Comparison of ENCODE assay signal across 16 cellular contexts in genomic region chr22:44269757-44270555, GRCh38. TPM values are rescaled to one million over a fixed set of nuclear protein-coding genes. Genes with fewer than 3 reads are reported as not detected.
DNase-seq lines count a peak whose midpoint lies in the region; ATAC-seq and TF ChIP-seq lines count a peak whose summit lies in the region.
"Had no signal": no experiment of that assay in that cellular context is flagged by ENCODE, and none has a peak within 500 bp of the region (broad histone marks: within the 10 kb centered on the region; RNA-seq: fewer than 3 reads in every experiment).

No MANE protein-coding gene starts in this region.

- H2BK15ac ChIP-seq in IMR-90 (ENCODE audit: low read depth, low read length): no peak overlapping the region

- H3K9me1 ChIP-seq in IMR-90 (ENCODE audit: insufficient read depth, low read length): peaks cover 7% of the 10 kb centered on the region

- H3K27ac ChIP-seq in IMR-90 (ENCODE audit: insufficient read depth, low read length) (no peak overlapping the region), lower lobe of right lung (no peak overlapping the region), spleen (no peak overlapping the region)

- no peak overlapping the region for H3K14ac ChIP-seq in IMR-90 (replicated peaks; ENCODE audit: low read depth, low read length)

- H3K4me3 Mint-ChIP-seq in brain (no peak overlapping the region), osteocyte (ENCODE audit: unreplicated experiment) (no peak overlapping the region)
- H3K4me3 Mint-ChIP-seq in effector memory CD8-positive, alpha-beta T cell: no peak overlapping the region
- H3K4me3 Mint-ChIP-seq: CD14-positive monocyte; CD8-positive, alpha-beta T cell had no signal

- no peak overlapping the region for H2BK20ac ChIP-seq in IMR-90 (ENCODE audit: low read depth, low read length)

- in situ Hi-C loops in IMR-90 (cut with MboI; ENCODE audit: low sequenced_read_pairs): no loop called here

- no peaks in the 10 kb centered on the region for H3K27me3 ChIP-seq in IMR-90 (ENCODE audit: control insufficient read depth, insufficient read depth, low read length)
- no peaks in the 10 kb centered on the region for H3K27me3 ChIP-seq in lower lobe of right lung (ENCODE audit: low read depth)
- H3K27me3 ChIP-seq in spleen (replicated peaks in 1 of 7): peaks cover 0 to 22% (median 0%) of the 10 kb centered on the region in 7 donors
- H3K27me3 ChIP-seq: BE2C had no signal

- no peaks in the 10 kb centered on the region for H3K4me1 ChIP-seq in IMR-90 (ENCODE audit: control insufficient read depth, insufficient read depth, low read length)
- H3K4me1 ChIP-seq in lower lobe of right lung: no peaks in the 10 kb centered on the region
- peaks cover 0 to 4% (median 0%) of the 10 kb centered on the region in 6 donors for H3K4me1 ChIP-seq in spleen
- H3K4me1 ChIP-seq: BE2C had no signal

- no peak overlapping the region for H4K91ac ChIP-seq in IMR-90 (ENCODE audit: insufficient read depth, low read depth, low read length)

- H3K4ac ChIP-seq in IMR-90 (ENCODE audit: low read depth, low read length): no peak overlapping the region

- H2AK5ac ChIP-seq in IMR-90 (ENCODE audit: low read depth, low read length): no peak overlapping the region

- CTCF ChIA-PET in IMR-90 (lab: Yijun Ruan, JAX): no interaction called here

- H3K4me2 ChIP-seq in IMR-90 (ENCODE audit: low read depth, low read length): no peak overlapping the region

- intact Hi-C loops in IMR-90 (cut with micrococcal nuclease): no loop called here
- intact Hi-C loops in lower lobe of right lung (cut with DNase I): no loop called here
- intact Hi-C loops in spleen (cut with DNase I; ENCODE audit: low total_unique reads): no loop called here

- no peak overlapping the region for H2BK5ac ChIP-seq in IMR-90 (ENCODE audit: low read depth, low read length, poor library complexity, severe bottlenecking)

- no peak overlapping the region for H3K56ac ChIP-seq in IMR-90 (ENCODE audit: extremely low read depth, insufficient read depth, low read length)

- H4K20me1 ChIP-seq in IMR-90 (ENCODE audit: insufficient read depth, low read length): no peaks in the 10 kb centered on the region

- no TSS peak for BruUV-seq in IMR-90 (replicated peaks; lab: Mats Ljungman, UMichigan)

- no peak overlapping the region for H3K18ac ChIP-seq in IMR-90 (ENCODE audit: low read depth, low read length)

- H3K4me3 ChIP-seq in IMR-90 (ENCODE audit: insufficient read depth, low read depth, low read length) (no peak overlapping the region), lower lobe of right lung (no peak overlapping the region), spleen (no peak overlapping the region)

- H4K8ac ChIP-seq in IMR-90 (ENCODE audit: low read depth in 2 of 2, low read length in 2 of 2): no peak overlapping the region

- H2BK120ac ChIP-seq in IMR-90 (ENCODE audit: low read depth, low read length): no peak overlapping the region

- H3K4me1 Mint-ChIP-seq in brain (peaks cover 60% of the 10 kb centered on the region), osteocyte (ENCODE audit: unreplicated experiment) (no peaks in the 10 kb centered on the region)
- no peaks in the 10 kb centered on the region for H3K4me1 Mint-ChIP-seq in effector memory CD8-positive, alpha-beta T cell (ENCODE audit: low read depth in 2 of 2)
- H3K4me1 Mint-ChIP-seq: CD14-positive monocyte had no signal

- DNase-seq in IMR-90: no peak
- DNase-seq in lower lobe of right lung: peak; percentile 20
- DNase-seq in spleen: peak; percentile 42
- no peak for DNase-seq in effector memory CD8-positive, alpha-beta T cell
- no peak for DNase-seq in osteocyte (ENCODE audit: extremely low spot score, unreplicated experiment)
- DNase-seq: BE2C; CD8-positive, alpha-beta T cell; COR-L47; DMS153; DMS79 treated with DMSO at 0.1 percent for 48 hours; EL; GOT3; HCEC 1CT had no signal

- dilution Hi-C loops in IMR-90 (cut with HindIII; ENCODE audit: low sequenced_read_pairs, unreplicated experiment): no loop called here

- H3K27ac Mint-ChIP-seq in brain (peak overlapping the region in 3 of 5 experiments; percentile 19 to 76 (median 48)), osteocyte (ENCODE audit: unreplicated experiment) (no peak overlapping the region)
- H3K27ac Mint-ChIP-seq in effector memory CD8-positive, alpha-beta T cell: peak overlapping the region in 1 of 2 donors; percentile 61
- H3K27ac Mint-ChIP-seq: CD8-positive, alpha-beta T cell had no signal

- no peaks in the 10 kb centered on the region for H3K79me1 ChIP-seq in IMR-90 (ENCODE audit: low read depth in 1 of 2, low read length in 2 of 2)

- H3K9ac ChIP-seq in IMR-90 (ENCODE audit: low read depth, low read length): no peak overlapping the region

- no peak overlapping the region for H2AK9ac ChIP-seq in IMR-90 (replicated peaks; ENCODE audit: low read depth, low read length, poor library complexity)

- POLR2A ChIA-PET in IMR-90 (lab: Charles Lee; ENCODE audit: unreplicated experiment): no interaction called here

- peaks cover 0 to 3% (median 0%) of the 10 kb centered on the region in 5 experiments for H3K9me3 Mint-ChIP-seq in brain
- no peaks in the 10 kb centered on the region for H3K9me3 Mint-ChIP-seq in effector memory CD8-positive, alpha-beta T cell
- no peaks in the 10 kb centered on the region for H3K9me3 Mint-ChIP-seq in osteocyte (ENCODE audit: unreplicated experiment)
- H3K9me3 Mint-ChIP-seq: CD8-positive, alpha-beta T cell had no signal

- peak overlapping the region; percentile 32 for H2AFZ ChIP-seq in IMR-90 (replicated peaks; ENCODE audit: low read length, poor library complexity)

- no peak for TF ChIP-seq RAD21 in IMR-90 (IDR thresholded peaks at IDR 0.05; ENCODE audit: low read length)

- ATAC-seq in IMR-90 (ENCODE audit: low read depth) (no peak), lower lobe of right lung (no peak), HG03280 (IDR thresholded peaks at IDR 0.05; ENCODE audit: unreplicated experiment) (no peak)
- no peak for ATAC-seq in effector memory CD8-positive, alpha-beta T cell (replicated peaks)
- ATAC-seq: CD8-positive, alpha-beta T cell had no signal

- H3K36me3 Mint-ChIP-seq in brain (peaks cover under 1% of the 10 kb centered on the region), osteocyte (ENCODE audit: unreplicated experiment) (no peaks in the 10 kb centered on the region)
- no peaks in the 10 kb centered on the region for H3K36me3 Mint-ChIP-seq in effector memory CD8-positive, alpha-beta T cell (ENCODE audit: insufficient read depth)
- H3K36me3 Mint-ChIP-seq: CD14-positive monocyte; CD8-positive, alpha-beta T cell had no signal

- WGBS in IMR-90 (ENCODE audit: extremely low coverage in 2 of 2, insufficient read length in 1 of 2), 2 experiments: 83% methylated on average over 9 of the region's 17 CpGs; no CpG with 5 or more reads in 1 of the 2 experiments
- whole genome bisulfite sequencing in spleen, 5 donors: 80 to 89% (median 86%) methylated on average over 17 of the region's 17 CpGs

- TF ChIP-seq CTCF in IMR-90 (conservative IDR thresholded peaks at IDR 0.05; ENCODE audit: low read depth, low read length) (no peak), brain (conservative IDR thresholded peaks at IDR 0.05) (no peak), lower lobe of right lung (IDR thresholded peaks at IDR 0.05) (no peak), spleen (IDR thresholded peaks at IDR 0.05 in 8 of 11, conservative IDR thresholded peaks at IDR 0.05 in 3 of 11) (no peak), osteocyte (IDR thresholded peaks at IDR 0.05) (no peak)

- H3K27me3 Mint-ChIP-seq in brain (no peaks in the 10 kb centered on the region), osteocyte (ENCODE audit: unreplicated experiment) (no peaks in the 10 kb centered on the region)
- H3K27me3 Mint-ChIP-seq in effector memory CD8-positive, alpha-beta T cell: peaks cover 5 to 18% of the 10 kb centered on the region in 2 donors

- TF ChIP-seq POLR2A in IMR-90 (IDR thresholded peaks at IDR 0.05; ENCODE audit: low read depth, low read length) (no peak), spleen (IDR thresholded peaks at IDR 0.05) (no peak)

- no peaks in the 10 kb centered on the region; the same call in 1 of the 2 replicates for H3K36me3 ChIP-seq in IMR-90 (ENCODE audit: control insufficient read depth, insufficient read depth, low read length)
- no peaks in the 10 kb centered on the region for H3K36me3 ChIP-seq in lower lobe of right lung
- H3K36me3 ChIP-seq in spleen: no peaks in the 10 kb centered on the region
- H3K36me3 ChIP-seq: BE2C had no signal

- H3K23ac ChIP-seq in IMR-90 (ENCODE audit: low read depth, low read length): no peak overlapping the region

- H3K9me3 ChIP-seq in IMR-90 (ENCODE audit: control insufficient read depth, insufficient read depth, low read length): peaks cover 2% of the 10 kb centered on the region
- H3K9me3 ChIP-seq in lower lobe of right lung: no peaks in the 10 kb centered on the region
- no peaks in the 10 kb centered on the region for H3K9me3 ChIP-seq in spleen
- H3K9me3 ChIP-seq: BE2C had no signal

- H4K5ac ChIP-seq in IMR-90 (ENCODE audit: low read depth, low read length): no peak overlapping the region

TF ChIP-seq in IMR-90, 13 proteins besides CTCF, POLR2A, EP300 and RAD21 (continues in another document):
- TF ChIP-seq CHD1 (IDR thresholded peaks at IDR 0.05; ENCODE audit: low read depth, low read length) (no peak), ELK1 (IDR thresholded peaks at IDR 0.05; ENCODE audit: borderline replicate concordance, low read depth, low read length) (no peak), MAFK (IDR thresholded peaks at IDR 0.05; ENCODE audit: low read depth, low read length) (no peak), BHLHE40 (IDR thresholded peaks at IDR 0.05; ENCODE audit: low read depth, low read length) (no peak), FOS (IDR thresholded peaks at IDR 0.05; ENCODE audit: low read depth, low read length) (no peak), RCOR1 (IDR thresholded peaks at IDR 0.05; ENCODE audit: insufficient replicate concordance, low read length) (no peak), MAZ (IDR thresholded peaks at IDR 0.05; ENCODE audit: borderline replicate concordance, low read depth, low read length) (no peak)

RNA-seq across cellular contexts. Expression of gene SHISAL1, which starts 42.8 kb away (rescaled TPM):
- 1.1 and 1.4 TPM in 2 replicates for total RNA-seq in IMR-90 (2012; rRNA removed)
- polyA plus RNA-seq in IMR-90 (2012; rRNA removed): 0.83 and 1.0 TPM in 2 replicates
- polyA plus RNA-seq in IMR-90 (2012; cell fraction: cytosol; rRNA removed): 0.36 and 0.56 TPM in 2 replicates
- polyA plus RNA-seq in IMR-90 (2012; cell fraction: nucleus; rRNA removed; ENCODE audit: low replicate concordance): 0.84 and 1.00 TPM in 2 replicates
- polyA plus RNA-seq in brain (ENCODE audit: insufficient read depth, low read depth, low replicate concordance): 22.9 TPM
- 0.32 TPM for total RNA-seq in lower lobe of right lung
- under 1 TPM; 0.11 to 0.47 (median 0.26) TPM for total RNA-seq in spleen
- under 1 TPM; 0.10 to 0.35 (median 0.15) TPM for polyA plus RNA-seq in spleen
- 5.0 and 6.1 TPM in 2 replicates for total RNA-seq in osteocyte
- total RNA-seq: CD8-positive, alpha-beta T cell had no signal
- polyA plus RNA-seq: CD14-positive monocyte had no signal

Comparison
In these comparisons a context has a peak if more than half of its experiments do, and no peak if none do; other contexts are left out.
1. DNase-seq: peak in lower lobe of right lung (single experiment) and spleen (single experiment); none in IMR-90 (single experiment), effector memory CD8-positive, alpha-beta T cell (0 of 3) and osteocyte (single experiment).